Comparison of ENCODE assay signal across 1 cellular context in genomic region chr9:125240649-125240999, GRCh38.
TF ChIP-seq lines count a peak whose summit lies in the region.

No MANE protein-coding gene starts in this region.

TF ChIP-seq in K562, 482 proteins besides CTCF, POLR2A, EP300 and RAD21 (continued from another document):
- TF ChIP-seq, protein P1, sequence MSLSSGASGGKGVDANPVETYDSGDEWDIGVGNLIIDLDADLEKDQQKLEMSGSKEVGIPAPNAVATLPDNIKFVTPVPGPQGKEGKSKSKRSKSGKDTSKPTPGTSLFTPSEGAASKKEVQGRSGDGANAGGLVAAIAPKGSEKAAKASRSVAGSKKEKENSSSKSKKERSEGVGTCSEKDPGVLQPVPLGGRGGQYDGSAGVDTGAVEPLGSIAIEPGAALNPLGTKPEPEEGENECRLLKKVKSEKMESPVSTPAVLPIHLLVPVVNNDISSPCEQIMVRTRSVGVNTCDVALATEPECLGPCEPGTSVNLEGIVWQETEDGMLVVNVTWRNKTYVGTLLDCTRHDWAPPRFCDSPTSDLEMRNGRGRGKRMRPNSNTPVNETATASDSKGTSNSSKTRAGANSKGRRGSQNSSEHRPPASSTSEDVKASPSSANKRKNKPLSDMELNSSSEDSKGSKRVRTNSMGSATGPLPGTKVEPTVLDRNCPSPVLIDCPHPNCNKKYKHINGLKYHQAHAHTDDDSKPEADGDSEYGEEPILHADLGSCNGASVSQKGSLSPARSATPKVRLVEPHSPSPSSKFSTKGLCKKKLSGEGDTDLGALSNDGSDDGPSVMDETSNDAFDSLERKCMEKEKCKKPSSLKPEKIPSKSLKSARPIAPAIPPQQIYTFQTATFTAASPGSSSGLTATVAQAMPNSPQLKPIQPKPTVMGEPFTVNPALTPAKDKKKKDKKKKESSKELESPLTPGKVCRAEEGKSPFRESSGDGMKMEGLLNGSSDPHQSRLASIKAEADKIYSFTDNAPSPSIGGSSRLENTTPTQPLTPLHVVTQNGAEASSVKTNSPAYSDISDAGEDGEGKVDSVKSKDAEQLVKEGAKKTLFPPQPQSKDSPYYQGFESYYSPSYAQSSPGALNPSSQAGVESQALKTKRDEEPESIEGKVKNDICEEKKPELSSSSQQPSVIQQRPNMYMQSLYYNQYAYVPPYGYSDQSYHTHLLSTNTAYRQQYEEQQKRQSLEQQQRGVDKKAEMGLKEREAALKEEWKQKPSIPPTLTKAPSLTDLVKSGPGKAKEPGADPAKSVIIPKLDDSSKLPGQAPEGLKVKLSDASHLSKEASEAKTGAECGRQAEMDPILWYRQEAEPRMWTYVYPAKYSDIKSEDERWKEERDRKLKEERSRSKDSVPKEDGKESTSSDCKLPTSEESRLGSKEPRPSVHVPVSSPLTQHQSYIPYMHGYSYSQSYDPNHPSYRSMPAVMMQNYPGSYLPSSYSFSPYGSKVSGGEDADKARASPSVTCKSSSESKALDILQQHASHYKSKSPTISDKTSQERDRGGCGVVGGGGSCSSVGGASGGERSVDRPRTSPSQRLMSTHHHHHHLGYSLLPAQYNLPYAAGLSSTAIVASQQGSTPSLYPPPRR (CRISPR knock-in tag; IDR thresholded peaks at IDR 0.05; ENCODE audit: borderline replicate concordance) = no peak
- TF ChIP-seq GABPB1 (CRISPR knock-in tag; IDR thresholded peaks at IDR 0.05) (peak; percentile 63; the same call in 1 of the 2 replicates), KAT7 (CRISPR knock-in tag; IDR thresholded peaks at IDR 0.05; ENCODE audit: borderline replicate concordance) (peak; percentile 100; the same call in 1 of the 2 replicates), PHB (CRISPR knock-in tag; IDR thresholded peaks at IDR 0.05) (no peak), DMBX1 (CRISPR knock-in tag; IDR thresholded peaks at IDR 0.05; ENCODE audit: borderline replicate concordance) (no peak)
- TF ChIP-seq, protein P2, sequence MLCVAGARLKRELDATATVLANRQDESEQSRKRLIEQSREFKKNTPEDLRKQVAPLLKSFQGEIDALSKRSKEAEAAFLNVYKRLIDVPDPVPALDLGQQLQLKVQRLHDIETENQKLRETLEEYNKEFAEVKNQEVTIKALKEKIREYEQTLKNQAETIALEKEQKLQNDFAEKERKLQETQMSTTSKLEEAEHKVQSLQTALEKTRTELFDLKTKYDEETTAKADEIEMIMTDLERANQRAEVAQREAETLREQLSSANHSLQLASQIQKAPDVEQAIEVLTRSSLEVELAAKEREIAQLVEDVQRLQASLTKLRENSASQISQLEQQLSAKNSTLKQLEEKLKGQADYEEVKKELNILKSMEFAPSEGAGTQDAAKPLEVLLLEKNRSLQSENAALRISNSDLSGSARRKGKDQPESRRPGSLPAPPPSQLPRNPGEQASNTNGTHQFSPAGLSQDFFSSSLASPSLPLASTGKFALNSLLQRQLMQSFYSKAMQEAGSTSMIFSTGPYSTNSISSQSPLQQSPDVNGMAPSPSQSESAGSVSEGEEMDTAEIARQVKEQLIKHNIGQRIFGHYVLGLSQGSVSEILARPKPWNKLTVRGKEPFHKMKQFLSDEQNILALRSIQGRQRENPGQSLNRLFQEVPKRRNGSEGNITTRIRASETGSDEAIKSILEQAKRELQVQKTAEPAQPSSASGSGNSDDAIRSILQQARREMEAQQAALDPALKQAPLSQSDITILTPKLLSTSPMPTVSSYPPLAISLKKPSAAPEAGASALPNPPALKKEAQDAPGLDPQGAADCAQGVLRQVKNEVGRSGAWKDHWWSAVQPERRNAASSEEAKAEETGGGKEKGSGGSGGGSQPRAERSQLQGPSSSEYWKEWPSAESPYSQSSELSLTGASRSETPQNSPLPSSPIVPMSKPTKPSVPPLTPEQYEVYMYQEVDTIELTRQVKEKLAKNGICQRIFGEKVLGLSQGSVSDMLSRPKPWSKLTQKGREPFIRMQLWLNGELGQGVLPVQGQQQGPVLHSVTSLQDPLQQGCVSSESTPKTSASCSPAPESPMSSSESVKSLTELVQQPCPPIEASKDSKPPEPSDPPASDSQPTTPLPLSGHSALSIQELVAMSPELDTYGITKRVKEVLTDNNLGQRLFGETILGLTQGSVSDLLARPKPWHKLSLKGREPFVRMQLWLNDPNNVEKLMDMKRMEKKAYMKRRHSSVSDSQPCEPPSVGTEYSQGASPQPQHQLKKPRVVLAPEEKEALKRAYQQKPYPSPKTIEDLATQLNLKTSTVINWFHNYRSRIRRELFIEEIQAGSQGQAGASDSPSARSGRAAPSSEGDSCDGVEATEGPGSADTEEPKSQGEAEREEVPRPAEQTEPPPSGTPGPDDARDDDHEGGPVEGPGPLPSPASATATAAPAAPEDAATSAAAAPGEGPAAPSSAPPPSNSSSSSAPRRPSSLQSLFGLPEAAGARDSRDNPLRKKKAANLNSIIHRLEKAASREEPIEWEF (CRISPR knock-in tag; IDR thresholded peaks at IDR 0.05) = 0 out of 2 replicates have a peak, but pooled peaks have one; percentile 43
